Comparison of ENCODE assay signal across 10 cellular contexts in genomic region chr2:151374426-151374825, GRCh38. TPM values are rescaled to one million over a fixed set of nuclear protein-coding genes. Genes with fewer than 3 reads are reported as not detected.
DNase-seq lines count a peak whose midpoint lies in the region; ATAC-seq, FAIRE-seq and TF ChIP-seq lines count a peak whose summit lies in the region.
"Had no signal": no experiment of that assay in that cellular context is flagged by ENCODE, and none has a peak within 500 bp of the region (broad histone marks: within the 10 kb centered on the region; RNA-seq: fewer than 3 reads in every experiment).

No MANE protein-coding gene starts in this region.

- H3K36me3 ChIP-seq in astrocyte (ENCODE audit: insufficient read depth, low read length) = no peaks in the 10 kb centered on the region
- H3K36me3 ChIP-seq: upper lobe of left lung had no signal

- no peak overlapping the region for H3K4me3 Mint-ChIP-seq in activated T-cell treated with anti-CD3 and anti-CD28 coated beads, Interleukin-2, amount 50 U/mL, for 4 hours
- H3K4me3 Mint-ChIP-seq in activated T-cell treated with anti-CD3 and anti-CD28 coated beads, Interleukin-2, amount 50 U/mL, for 24 hours = no peak overlapping the region
- H3K4me3 Mint-ChIP-seq in astrocyte (ENCODE audit: unreplicated experiment) = no peak overlapping the region
- H3K4me3 Mint-ChIP-seq: CD4-positive, CD25-positive, alpha-beta regulatory T cell had no signal

- H3K27ac Mint-ChIP-seq in activated T-cell treated with anti-CD3 and anti-CD28 coated beads, Interleukin-2, amount 50 U/mL, for 24 hours = no peak overlapping the region
- H3K27ac Mint-ChIP-seq in astrocyte (ENCODE audit: unreplicated experiment) = no peak overlapping the region

- no peak for DNase-seq in activated T-cell treated with anti-CD3 and anti-CD28 coated beads, Interleukin-2, amount 50 U/mL, for 4 hours
- DNase-seq in activated T-cell treated with anti-CD3 and anti-CD28 coated beads, Interleukin-2, amount 50 U/mL, for 24 hours = no peak
- DNase-seq in astrocyte (ENCODE audit: low read depth) (peak; percentile 91), urothelium cell line (ENCODE audit: low spot score) (peak; percentile 35), NCI-H1417 (lab: John Stamatoyannopoulos, UW) (no peak), NCI-H748 treated with DMSO at 0.1 percent for 48 hours (lab: John Stamatoyannopoulos, UW) (no peak), NCI-H524 treated with DMSO at 0.1 percent for 48 hours (lab: John Stamatoyannopoulos, UW) (no peak)
- DNase-seq: upper lobe of left lung had no signal

- H3K4me1 Mint-ChIP-seq in activated T-cell treated with anti-CD3 and anti-CD28 coated beads, Interleukin-2, amount 50 U/mL, for 4 hours (ENCODE audit: low read depth) = peaks cover 4% of the 10 kb centered on the region
- H3K4me1 Mint-ChIP-seq in activated T-cell treated with anti-CD3 and anti-CD28 coated beads, Interleukin-2, amount 50 U/mL, for 24 hours (ENCODE audit: low read depth) = peaks cover 10% of the 10 kb centered on the region
- peaks cover 5% of the 10 kb centered on the region for H3K4me1 Mint-ChIP-seq in astrocyte (ENCODE audit: low read depth, unreplicated experiment)

- no peaks in the 10 kb centered on the region for H3K27me3 ChIP-seq in astrocyte (ENCODE audit: insufficient read depth, low read length)
- H3K27me3 ChIP-seq: upper lobe of left lung had no signal

- no peak overlapping the region for H3K4me3 ChIP-seq in astrocyte (ENCODE audit: insufficient read depth, low read depth, low read length)
- H3K4me3 ChIP-seq: upper lobe of left lung had no signal

- H3K9me3 Mint-ChIP-seq in activated T-cell treated with anti-CD3 and anti-CD28 coated beads, Interleukin-2, amount 50 U/mL, for 4 hours = no peaks in the 10 kb centered on the region
- H3K9me3 Mint-ChIP-seq in activated T-cell treated with anti-CD3 and anti-CD28 coated beads, Interleukin-2, amount 50 U/mL, for 24 hours = no peaks in the 10 kb centered on the region
- H3K9me3 Mint-ChIP-seq in astrocyte (ENCODE audit: unreplicated experiment) = no peaks in the 10 kb centered on the region

- TF ChIP-seq CTCF in astrocyte (IDR thresholded peaks at IDR 0.05; ENCODE audit: insufficient read depth, low read depth, low read length) = no peak

- H3K27ac ChIP-seq in astrocyte (ENCODE audit: low read depth, low read length) = peak overlapping the region; percentile 69
- H3K27ac ChIP-seq: upper lobe of left lung had no signal

- peak; percentile 65 to 70 for ATAC-seq in activated T-cell treated with anti-CD3 and anti-CD28 coated beads, Interleukin-2, amount 50 U/mL, for 4 hours
- peak; percentile 93 for ATAC-seq in HG03039 (IDR thresholded peaks at IDR 0.05; ENCODE audit: unreplicated experiment)

- no peak overlapping the region for H2AFZ ChIP-seq in astrocyte (ENCODE audit: low read depth, low read length)

- no peaks in the 10 kb centered on the region for H3K79me2 ChIP-seq in astrocyte (ENCODE audit: insufficient read depth, low read length)

- H3K9me3 ChIP-seq in astrocyte (ENCODE audit: insufficient read depth, low read depth, low read length) = no peaks in the 10 kb centered on the region
- H3K9me3 ChIP-seq: upper lobe of left lung had no signal

- no peaks in the 10 kb centered on the region for H4K20me1 ChIP-seq in astrocyte (ENCODE audit: insufficient read depth, low read length)

- no peaks in the 10 kb centered on the region for H3K27me3 Mint-ChIP-seq in activated T-cell treated with anti-CD3 and anti-CD28 coated beads, Interleukin-2, amount 50 U/mL, for 4 hours (ENCODE audit: low read depth)
- H3K27me3 Mint-ChIP-seq in activated T-cell treated with anti-CD3 and anti-CD28 coated beads, Interleukin-2, amount 50 U/mL, for 24 hours = no peaks in the 10 kb centered on the region
- no peaks in the 10 kb centered on the region for H3K27me3 Mint-ChIP-seq in astrocyte (ENCODE audit: low read depth, unreplicated experiment)

- H3K4me2 ChIP-seq in astrocyte (ENCODE audit: low read length) = peak overlapping the region; percentile 55

- FAIRE-seq in astrocyte (lab: Jason Lieb, UNC) = no peak
- FAIRE-seq in urothelium cell line (lab: Jason Lieb, UNC) = no peak

- peak overlapping the region; percentile 26 for H3K9ac ChIP-seq in astrocyte (ENCODE audit: low read length)

- H3K4me1 ChIP-seq in astrocyte (ENCODE audit: insufficient read depth, low read length) = peaks cover 7% of the 10 kb centered on the region
- H3K4me1 ChIP-seq: upper lobe of left lung had no signal

- no peaks in the 10 kb centered on the region for H3K36me3 Mint-ChIP-seq in activated T-cell treated with anti-CD3 and anti-CD28 coated beads, Interleukin-2, amount 50 U/mL, for 4 hours (ENCODE audit: insufficient read depth)
- H3K36me3 Mint-ChIP-seq in activated T-cell treated with anti-CD3 and anti-CD28 coated beads, Interleukin-2, amount 50 U/mL, for 24 hours (ENCODE audit: low read depth) = no peaks in the 10 kb centered on the region
- no peaks in the 10 kb centered on the region for H3K36me3 Mint-ChIP-seq in astrocyte (ENCODE audit: low read depth, unreplicated experiment)
- H3K36me3 Mint-ChIP-seq: CD4-positive, CD25-positive, alpha-beta regulatory T cell had no signal

RNA-seq across cellular contexts. Expression of gene TNFAIP6, which starts 17.0 kb away (rescaled TPM):
- not detected for total RNA-seq in activated T-cell treated with anti-CD3 and anti-CD28 coated beads, Interleukin-2, amount 50 U/mL, for 4 hours
- total RNA-seq in astrocyte = 0.75 and 1.4 TPM in 2 replicates
- total RNA-seq: CD4-positive, CD25-positive, alpha-beta regulatory T cell had no signal

RNA-seq across cellular contexts. Expression of gene RIF1, which starts 35.3 kb away (rescaled TPM):
- 10 to 100 TPM; 63.6 to 68.9 (median 64.1) TPM for total RNA-seq in activated T-cell treated with anti-CD3 and anti-CD28 coated beads, Interleukin-2, amount 50 U/mL, for 4 hours
- total RNA-seq in astrocyte = 39.1 and 39.3 TPM in 2 replicates

Comparison
In these comparisons a context has a peak if more than half of its experiments do, and no peak if none do; other contexts are left out.
1. DNase-seq: peak in astrocyte (single experiment) and urothelium cell line (single experiment); none in activated T-cell treated with anti-CD3 and anti-CD28 coated beads, Interleukin-2, amount 50 U/mL, for 4 hours (single experiment), activated T-cell treated with anti-CD3 and anti-CD28 coated beads, Interleukin-2, amount 50 U/mL, for 24 hours (single experiment), NCI-H1417 (0 of 3), NCI-H748 treated with DMSO at 0.1 percent for 48 hours (single experiment) and NCI-H524 treated with DMSO at 0.1 percent for 48 hours (single experiment).